Comparison of ENCODE assay signal across 8 cellular contexts in the genomic region with DNA sequence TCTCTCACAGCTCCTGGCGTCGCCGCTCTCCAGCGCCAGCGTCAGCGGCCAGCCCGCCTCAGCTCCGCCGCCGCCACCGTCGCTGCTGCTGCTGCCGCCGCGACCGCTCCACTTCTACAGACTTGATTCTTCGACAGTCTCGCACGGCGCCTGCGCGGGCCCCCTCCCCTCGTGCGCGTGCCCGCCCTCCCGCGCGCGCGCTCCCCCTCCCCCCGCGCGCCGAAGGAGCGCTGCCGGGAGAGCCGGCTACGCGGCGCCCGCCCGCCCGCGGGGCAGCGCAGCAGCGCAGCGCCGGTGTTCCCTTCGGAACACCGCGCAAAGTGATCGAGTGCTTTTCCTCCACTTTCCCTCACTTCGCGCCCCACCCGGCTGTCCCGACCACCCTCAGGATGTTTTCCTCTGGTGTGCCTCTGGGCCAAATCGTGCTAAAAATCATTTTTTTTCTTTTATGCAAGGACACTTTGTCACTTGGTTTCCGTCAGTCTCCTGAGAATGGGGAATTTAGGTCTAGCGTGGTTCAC. TPM values are rescaled to one million over a fixed set of nuclear protein-coding genes. Genes with fewer than 3 reads are reported as not detected.
DNase-seq lines count a peak whose midpoint lies in the region; ATAC-seq, FAIRE-seq and TF ChIP-seq lines count a peak whose summit lies in the region.

A gene (minus strand): TSS at position 118 of the 521 bp plus-strand sequence. CDS start 684 bp downstream, outside the sequence.

- H3K79me2 ChIP-seq in astrocyte (ENCODE audit: insufficient read depth, low read length) (peaks cover 42% of the 10 kb centered on the region), hepatocyte (peaks cover 37% of the 10 kb centered on the region)

- H4K20me1 ChIP-seq in astrocyte (ENCODE audit: insufficient read depth, low read length) = peaks cover 28% of the 10 kb centered on the region
- H4K20me1 ChIP-seq in hepatocyte (ENCODE audit: insufficient read depth, poor library complexity, severe bottlenecking) = peaks cover 23% of the 10 kb centered on the region

- no peaks in the 10 kb centered on the region for H3K9me2 ChIP-seq in hepatocyte (replicated peaks; ENCODE audit: insufficient read depth)

- H3K4me2 ChIP-seq in astrocyte (ENCODE audit: low read length) (peak within 1 kb of the TSS; percentile 93), hepatocyte (peak within 1 kb of the TSS; percentile 94)

- TF ChIP-seq CTCF in astrocyte (IDR thresholded peaks at IDR 0.05; ENCODE audit: insufficient read depth, low read depth, low read length) (no peak), hepatocyte (IDR thresholded peaks at IDR 0.05; ENCODE audit: poor library complexity) (no peak)

- H3K27ac Mint-ChIP-seq in astrocyte (ENCODE audit: unreplicated experiment) = peak within 1 kb of the TSS; percentile 100

- ATAC-seq in HG03520 (IDR thresholded peaks at IDR 0.05; ENCODE audit: unreplicated experiment) = no peak

- H3K27me3 Mint-ChIP-seq in astrocyte (ENCODE audit: low read depth, unreplicated experiment) = no peaks in the 10 kb centered on the region

- peak within 1 kb of the TSS; percentile 98 for H3K9ac ChIP-seq in astrocyte (ENCODE audit: low read length)

- no peak for FAIRE-seq in astrocyte (lab: Jason Lieb, UNC)

- peak within 1 kb of the TSS; percentile 92 for H3K4me3 Mint-ChIP-seq in astrocyte (ENCODE audit: unreplicated experiment)

- H3K4me3 ChIP-seq in astrocyte (ENCODE audit: insufficient read depth, low read depth, low read length) (peak within 1 kb of the TSS; percentile 88), hepatocyte (peak within 1 kb of the TSS; percentile 91)

- H2AFZ ChIP-seq in astrocyte (ENCODE audit: low read depth, low read length) (no peak within 1 kb of the TSS), hepatocyte (no peak within 1 kb of the TSS)

- H3K4me1 ChIP-seq in astrocyte (ENCODE audit: insufficient read depth, low read length) = peaks cover 38% of the 10 kb centered on the region
- peaks cover 34% of the 10 kb centered on the region for H3K4me1 ChIP-seq in hepatocyte (ENCODE audit: insufficient read depth)

- WGBS in hepatocyte (ENCODE audit: low lambda C conversion rate, missing lambda C conversion rate) = 0% methylated on average over 10 of the region's 60 CpGs

- peaks cover 27% of the 10 kb centered on the region for H3K36me3 Mint-ChIP-seq in astrocyte (ENCODE audit: low read depth, unreplicated experiment)

- H3K36me3 ChIP-seq in astrocyte (ENCODE audit: insufficient read depth, low read length) = peaks cover 25% of the 10 kb centered on the region
- H3K36me3 ChIP-seq in hepatocyte (replicated peaks; ENCODE audit: insufficient read depth, low read depth) = peaks cover 7% of the 10 kb centered on the region

- peaks cover 35% of the 10 kb centered on the region for H3K4me1 Mint-ChIP-seq in astrocyte (ENCODE audit: low read depth, unreplicated experiment)

- DNase-seq in DMS 273 (lab: John Stamatoyannopoulos, UW; ENCODE audit: unreplicated experiment) (peak; percentile 96), HCEC 1CT (peak; percentile 86), NCI-H146 (lab: John Stamatoyannopoulos, UW) (peak; percentile 86), T-helper 9 cell (peak; percentile 70), astrocyte (ENCODE audit: low read depth) (no peak), hepatocyte (ENCODE audit: low spot score) (peak; percentile 95), renal cortical epithelial cell (ENCODE audit: low read depth) (peak; percentile 41)

- H3K9me3 Mint-ChIP-seq in astrocyte (ENCODE audit: unreplicated experiment) = peaks cover 2% of the 10 kb centered on the region

- H3K27me3 ChIP-seq in astrocyte (ENCODE audit: insufficient read depth, low read length) = no peaks in the 10 kb centered on the region
- no peaks in the 10 kb centered on the region for H3K27me3 ChIP-seq in hepatocyte

- H3K9me3 ChIP-seq in astrocyte (ENCODE audit: insufficient read depth, low read depth, low read length) (no peaks in the 10 kb centered on the region), hepatocyte (ENCODE audit: low read depth) (no peaks in the 10 kb centered on the region)

- peak within 1 kb of the TSS; percentile 99 for H3K27ac ChIP-seq in astrocyte (ENCODE audit: low read depth, low read length)
- peak within 1 kb of the TSS; percentile 99 for H3K27ac ChIP-seq in hepatocyte

RNA-seq across cellular contexts. Expression of the gene that starts here (rescaled TPM):
- total RNA-seq in astrocyte = 122 and 126 TPM in 2 replicates
- total RNA-seq in hepatocyte = 113 and 135 TPM in 2 replicates
- polyA plus RNA-seq in hepatocyte = 65.9 and 68.2 TPM in 2 replicates
- 53.0 and 79.6 TPM in 2 replicates for total RNA-seq in renal cortical epithelial cell
